ENCODE assay signal across 8 cellular contexts in genomic region chr3:196080517-196080841, GRCh38.
DNase-seq lines count a peak whose midpoint lies in the region; FAIRE-seq and TF ChIP-seq lines count a peak whose summit lies in the region.

No MANE protein-coding gene starts in this region.

- no peak for FAIRE-seq in HTR-8/SVneo (lab: Jason Lieb, UNC)

- peak overlapping the region; percentile 95 to 99 (median 98) for H3K27ac ChIP-seq in BLaER1 treated with 17β-estradiol and CSF1 and Interleukin-3, amounts not matched to agents 10 nM and 100 nM
- H3K27ac ChIP-seq in coronary artery = peak overlapping the region in 1 of 2 donors; percentile 91

- peak overlapping the region; percentile 94 to 99 (median 94) for H3K4me3 Mint-ChIP-seq in nephron

- peaks cover 8% of the 10 kb centered on the region for H3K36me3 Mint-ChIP-seq in nephron (ENCODE audit: low read depth)

- peaks cover 21 to 54% (median 24%) of the 10 kb centered on the region in 11 experiments for H3K36me3 ChIP-seq in BLaER1 treated with 17β-estradiol and CSF1 and Interleukin-3, amounts not matched to agents 10 nM and 100 nM
- H3K36me3 ChIP-seq in Loucy (ENCODE audit: insufficient read depth, low read length) = peaks cover 51% of the 10 kb centered on the region

- H3K9me3 ChIP-seq in BLaER1 treated with 17β-estradiol and CSF1 and Interleukin-3, amounts not matched to agents 10 nM and 100 nM (replicated peaks in 1 of 11) = no peaks in the 10 kb centered on the region
- no peaks in the 10 kb centered on the region for H3K9me3 ChIP-seq in Loucy (ENCODE audit: insufficient read depth, low read depth, low read length)

- peaks cover 78% of the 10 kb centered on the region for H3K79me2 ChIP-seq in Loucy (ENCODE audit: insufficient read depth, low read length)

- H3K4me1 Mint-ChIP-seq in nephron = peaks cover 19% of the 10 kb centered on the region

- H3K27ac Mint-ChIP-seq in nephron = peak overlapping the region; percentile 56 to 95 (median 93)

- H3K4me3 ChIP-seq in BLaER1 treated with 17β-estradiol and CSF1 and Interleukin-3, amounts not matched to agents 10 nM and 100 nM = peak overlapping the region; percentile 79 to 100 (median 95)
- H3K4me3 ChIP-seq in Loucy (ENCODE audit: low read length, poor library complexity, severe bottlenecking) (peak overlapping the region; percentile 99), coronary artery (peak overlapping the region; percentile 98)

- H3K27me3 ChIP-seq in BLaER1 treated with 17β-estradiol and CSF1 and Interleukin-3, amounts not matched to agents 10 nM and 100 nM = no peaks in the 10 kb centered on the region
- peaks cover 38% of the 10 kb centered on the region for H3K27me3 ChIP-seq in Loucy (ENCODE audit: insufficient read depth, low read length, poor library complexity, severe bottlenecking)

- H3K27me3 Mint-ChIP-seq in nephron (ENCODE audit: low read depth) = no peaks in the 10 kb centered on the region

- H3K4me2 ChIP-seq in BLaER1 treated with 17β-estradiol and CSF1 and Interleukin-3, amounts not matched to agents 10 nM and 100 nM = peak overlapping the region; percentile 87 to 97 (median 92)
- H3K4me2 ChIP-seq in Loucy (ENCODE audit: low read depth, low read length, poor library complexity, severe bottlenecking) = peak overlapping the region; percentile 89

- H3K4me1 ChIP-seq in BLaER1 treated with 17β-estradiol and CSF1 and Interleukin-3, amounts not matched to agents 10 nM and 100 nM = peaks cover 32 to 64% (median 39%) of the 10 kb centered on the region in 10 experiments
- H3K4me1 ChIP-seq in Loucy (ENCODE audit: insufficient read depth, low read length, poor library complexity, severe bottlenecking) = peaks cover 28% of the 10 kb centered on the region

- no peak for DNase-seq in coronary artery (ENCODE audit: low spot score)
- no peak for DNase-seq in globus pallidus (ENCODE audit: low spot score)
- no peak for DNase-seq in HPDE6-E6E7 (ENCODE audit: extremely low spot score)
- no peak for DNase-seq in HTR-8/SVneo (ENCODE audit: insufficient read length, low spot score)
- no peak for DNase-seq in pons (ENCODE audit: low spot score)

- H3K9me3 Mint-ChIP-seq in nephron = no peaks in the 10 kb centered on the region

- H2AFZ ChIP-seq in Loucy (ENCODE audit: low read length) = no peak overlapping the region

- peaks cover 53 to 64% (median 63%) of the 10 kb centered on the region in 11 experiments for H4K20me1 ChIP-seq in BLaER1 treated with 17β-estradiol and CSF1 and Interleukin-3, amounts not matched to agents 10 nM and 100 nM
- peaks cover 62% of the 10 kb centered on the region for H4K20me1 ChIP-seq in Loucy (ENCODE audit: insufficient read depth, low read length, poor library complexity, severe bottlenecking)

- H3K9ac ChIP-seq in BLaER1 treated with 17β-estradiol and CSF1 and Interleukin-3, amounts not matched to agents 10 nM and 100 nM = peak overlapping the region; percentile 94 to 100 (median 98)
- H3K9ac ChIP-seq in Loucy (ENCODE audit: low read depth, low read length, poor library complexity, severe bottlenecking) = peak overlapping the region; percentile 99

- H3F3A ChIP-seq in Loucy (ENCODE audit: low read depth) = peaks cover 3% of the 10 kb centered on the region

- H3K9me2 ChIP-seq in Loucy (replicated peaks; ENCODE audit: low read depth, low read length) = no peaks in the 10 kb centered on the region

- TF ChIP-seq CTCF in Loucy (conservative IDR thresholded peaks at IDR 0.05; ENCODE audit: low read length) (no peak), coronary artery (IDR thresholded peaks at IDR 0.05) (no peak), nephron (IDR thresholded peaks at IDR 0.05; ENCODE audit: unreplicated experiment in 3 of 3) (no peak)
